ENCODE assay signal across 9 cellular contexts in genomic region chr3:187021748-187022402, GRCh38.
DNase-seq lines count a peak whose midpoint lies in the region; ATAC-seq lines count a peak whose summit lies in the region.
"Had no signal": no experiment of that assay in that cellular context is flagged by ENCODE, and none has a peak within 500 bp of the region (broad histone marks: within the 10 kb centered on the region; RNA-seq: fewer than 3 reads in every experiment).

No MANE protein-coding gene starts in this region.

- H3K9me2 ChIP-seq in Karpas-422 (replicated peaks; ENCODE audit: insufficient read depth, low read length): no peaks in the 10 kb centered on the region

- peaks cover 50% of the 10 kb centered on the region for H3K4me1 Mint-ChIP-seq in T-helper 2 cell treated with Interferon-gamma antibody and Interleukin-4, amounts not matched to agents 5 μg/mL and 100 μg/mL, for 36 hours (ENCODE audit: low read depth)
- peaks cover 57 to 93% (median 83%) of the 10 kb centered on the region in 3 donors for H3K4me1 Mint-ChIP-seq in naive B cell

- peak overlapping the region; percentile 81 for H3K4me2 ChIP-seq in Karpas-422 (ENCODE audit: low read depth, low read length, poor library complexity, severe bottlenecking)

- DNase-seq in T-helper 2 cell treated with Interferon-gamma antibody and Interleukin-4, amounts not matched to agents 5 μg/mL and 100 μg/mL, for 36 hours (ENCODE audit: low spot score): peak; percentile 2
- DNase-seq in T-helper 2 cell (no peak), Karpas-422 (peak; percentile 98), naive B cell (peak; percentile 83), aorta (no peak), AML-193 (lab: John Stamatoyannopoulos, UW) (no peak)
- DNase-seq: NCI-H2107 had no signal

- peaks cover 84% of the 10 kb centered on the region for H3K79me2 ChIP-seq in Karpas-422 (ENCODE audit: low read length)

- H3K9ac ChIP-seq in Karpas-422 (ENCODE audit: low read length): peak overlapping the region; percentile 82

- peaks cover 86% of the 10 kb centered on the region for H3K4me1 ChIP-seq in Karpas-422 (ENCODE audit: low read length)
- H3K4me1 ChIP-seq in aorta (ENCODE audit: control insufficient read depth in 1 of 2, insufficient read depth in 2 of 2, low read length in 2 of 2): no peaks in the 10 kb centered on the region

- peak overlapping the region; percentile 62 for H3K27ac Mint-ChIP-seq in T-helper 2 cell treated with Interferon-gamma antibody and Interleukin-4, amounts not matched to agents 5 μg/mL and 100 μg/mL, for 36 hours
- peak overlapping the region; percentile 97 to 99 (median 98) for H3K27ac Mint-ChIP-seq in naive B cell

- H3K4me3 ChIP-seq in Karpas-422 (ENCODE audit: low read length) (peak overlapping the region; percentile 79), aorta (ENCODE audit: low read length in 2 of 2) (no peak overlapping the region)

- WGBS in aorta, 2 donors: 97 to 99% methylated on average over 6 of the region's 6 CpGs

- no peak overlapping the region for H3K4me3 Mint-ChIP-seq in T-helper 2 cell treated with Interferon-gamma antibody and Interleukin-4, amounts not matched to agents 5 μg/mL and 100 μg/mL, for 36 hours
- peak overlapping the region; percentile 79 to 95 (median 92) for H3K4me3 Mint-ChIP-seq in naive B cell

- H3K9me3 ChIP-seq in Karpas-422 (ENCODE audit: low read length) (no peaks in the 10 kb centered on the region), aorta (ENCODE audit: control insufficient read depth, low read length) (no peaks in the 10 kb centered on the region)

- H3K36me3 Mint-ChIP-seq in T-helper 2 cell treated with Interferon-gamma antibody and Interleukin-4, amounts not matched to agents 5 μg/mL and 100 μg/mL, for 36 hours (ENCODE audit: low read depth): peaks cover 48% of the 10 kb centered on the region
- peaks cover 15 to 22% of the 10 kb centered on the region in 2 donors for H3K36me3 Mint-ChIP-seq in naive B cell

- no peaks in the 10 kb centered on the region for H3K27me3 ChIP-seq in Karpas-422 (ENCODE audit: low read length)
- H3K27me3 ChIP-seq in aorta (ENCODE audit: control insufficient read depth in 1 of 2, insufficient read depth in 2 of 2, low read length in 1 of 2): no peaks in the 10 kb centered on the region

- ATAC-seq in GM21515 (IDR thresholded peaks at IDR 0.05; ENCODE audit: unreplicated experiment) (peak; percentile 39), naive B cell (ENCODE audit: low read depth in 2 of 2) (peak; percentile 82 to 86), HG03565 (IDR thresholded peaks at IDR 0.05; ENCODE audit: unreplicated experiment) (no peak), aorta (ENCODE audit: low FRiP score) (no peak)

- H3K9me3 Mint-ChIP-seq in T-helper 2 cell treated with Interferon-gamma antibody and Interleukin-4, amounts not matched to agents 5 μg/mL and 100 μg/mL, for 36 hours: no peaks in the 10 kb centered on the region
- H3K9me3 Mint-ChIP-seq in naive B cell: peaks cover 0 to 5% (median 0%) of the 10 kb centered on the region in 7 donors

- H3K36me3 ChIP-seq in Karpas-422 (ENCODE audit: insufficient read depth, low read length): peaks cover 29% of the 10 kb centered on the region
- H3K36me3 ChIP-seq in aorta (ENCODE audit: control insufficient read depth in 1 of 2, insufficient read depth in 2 of 2, low read length in 1 of 2): no peaks in the 10 kb centered on the region

- no peaks in the 10 kb centered on the region for H3K27me3 Mint-ChIP-seq in T-helper 2 cell treated with Interferon-gamma antibody and Interleukin-4, amounts not matched to agents 5 μg/mL and 100 μg/mL, for 36 hours (ENCODE audit: low read depth)
- no peaks in the 10 kb centered on the region for H3K27me3 Mint-ChIP-seq in naive B cell

- intact Hi-C loops in aorta (cut with DNase I): no loop called here

- peak overlapping the region; percentile 98 for H3K27ac ChIP-seq in Karpas-422 (ENCODE audit: low read length)
- no peak overlapping the region for H3K27ac ChIP-seq in aorta (ENCODE audit: low read depth in 1 of 2, low read length in 2 of 2)

- peaks cover 20% of the 10 kb centered on the region; the same call in 1 of the 2 replicates for H4K20me1 ChIP-seq in Karpas-422 (ENCODE audit: insufficient read depth, low read depth, low read length)

- no peak overlapping the region for H2AFZ ChIP-seq in Karpas-422 (ENCODE audit: low read length)

Comparison
In these comparisons a context has a peak if more than half of its experiments do, and no peak if none do; other contexts are left out.
1. DNase-seq: peak in T-helper 2 cell treated with Interferon-gamma antibody and Interleukin-4, amounts not matched to agents 5 μg/mL and 100 μg/mL, for 36 hours (single experiment), Karpas-422 (single experiment) and naive B cell (single experiment); none in T-helper 2 cell (0 of 5), aorta (0 of 2) and AML-193 (0 of 2).
2. ATAC-seq: peak in GM21515 (single experiment) and naive B cell (2 of 2); none in HG03565 (single experiment) and aorta (single experiment).